Comparison of ENCODE assay signal across 22 cellular contexts in genomic region chr2:126811101-126811500, GRCh38.
"Had no signal": no experiment of that assay in that cellular context is flagged by ENCODE, and none has a peak within 500 bp of the region (broad histone marks: within the 10 kb centered on the region; RNA-seq: fewer than 3 reads in every experiment).

No MANE protein-coding gene starts in this region.

- H3K4me3 ChIP-seq: dorsolateral prefrontal cortex, heart right ventricle, sigmoid colon, skin epidermis, stomach had no signal

- H3K9me3 ChIP-seq: neutrophil, sigmoid colon had no signal

- DNase-seq: cortex of kidney; dorsolateral prefrontal cortex; effector CD8-positive, alpha-beta T cell; heart right ventricle; islet precursor cell; mammary epithelial cell; naive thymus-derived CD4-positive, alpha-beta T cell; nephron progenitor cell; posterior cingulate gyrus; stimulated activated CD4-positive, alpha-beta T cell treated with anti-CD3 and anti-CD28 coated beads, Interleukin-2, amount 100 ng/mL, for 24 hours; stimulated activated CD4-positive, alpha-beta T cell treated with anti-CD3 and anti-CD28 coated beads, Interleukin-4, amount 100 ng/mL, for 4 hours; stimulated activated naive B cell treated with anti-CD40 and anti-IgM and Interleukin-4, amounts not matched to agents 10 μg/mL and 1 μg/mL and 100 μg/mL, for 72 hours; stomach; substantia nigra; trophoblast cell had no signal

- H3K36me3 ChIP-seq: heart right ventricle, neutrophil, sigmoid colon, stomach had no signal

- H3K4me1 ChIP-seq: heart right ventricle, sigmoid colon, stomach had no signal

- H3K27me3 ChIP-seq: dorsolateral prefrontal cortex, sigmoid colon, stomach had no signal

- ATAC-seq: esophagus mucosa; heart right ventricle; left lobe of liver; naive thymus-derived CD4-positive, alpha-beta T cell; stimulated activated naive B cell treated with anti-CD40 and anti-IgM and Interleukin-4, amounts not matched to agents 10 μg/mL and 1 μg/mL and 100 μg/mL, for 72 hours had no signal

- FAIRE-seq: endometrium, frontal cortex had no signal

- H3K27ac ChIP-seq: dorsolateral prefrontal cortex, heart right ventricle, neutrophil, sigmoid colon, skin epidermis, stomach had no signal
